25 cellular contexts compared by ENCODE assay signal in genomic region chr16:8430401-8430800, GRCh38.
"Had no signal": no experiment of that assay in that cellular context is flagged by ENCODE, and none has a peak within 500 bp of the region (broad histone marks: within the 10 kb centered on the region; RNA-seq: fewer than 3 reads in every experiment).

No MANE protein-coding gene starts in this region.

- H3K27ac ChIP-seq: brain microvascular endothelial cell, coronary artery, esophagus squamous epithelium, gastroesophageal sphincter, heart right ventricle had no signal

- ATAC-seq: activated CD4-positive, alpha-beta T cell treated with anti-CD3 and anti-CD28 coated beads for 36 hours; activated CD8-positive, alpha-beta memory T cell treated with anti-CD3 and anti-CD28 coated beads, Interleukin-2, amount 10 ng/mL, durations not matched to agents 7 days and 5 days; activated CD8-positive, alpha-beta T cell treated with anti-CD3 and anti-CD28 coated beads, Interleukin-2, amount 10 ng/mL, durations not matched to agents 7 days and 5 days; activated T-cell treated with anti-CD3 and anti-CD28 coated beads, Interleukin-2, amount 50 U/mL, for 72 hours; effector memory CD8-positive, alpha-beta T cell; gastroesophageal sphincter; heart right ventricle had no signal

- H3K27me3 ChIP-seq: brain microvascular endothelial cell, esophagus squamous epithelium, gastroesophageal sphincter, heart right ventricle had no signal

- H3K4me1 ChIP-seq: esophagus squamous epithelium, gastroesophageal sphincter, heart right ventricle had no signal

- DNase-seq: activated CD4-positive, alpha-beta memory T cell treated with anti-CD3 and anti-CD28 coated beads for 36 hours; activated CD4-positive, alpha-beta T cell treated with anti-CD3 and anti-CD28 coated beads for 36 hours; activated CD4-positive, alpha-beta T cell treated with anti-CD3 and anti-CD28 coated beads, Interleukin-2, amount 10 ng/mL, durations not matched to agents 24 days and 14 days; activated CD4-positive, CD25-positive, alpha-beta regulatory T cell; activated CD4-positive, CD25-positive, alpha-beta regulatory T cell treated with anti-CD3 and anti-CD28 coated beads, Interleukin-2, amount 50 U/mL, for 72 hours; activated CD8-positive, alpha-beta memory T cell treated with anti-CD3 and anti-CD28 coated beads, Interleukin-2, amount 10 ng/mL, durations not matched to agents 7 days and 5 days; activated CD8-positive, alpha-beta memory T cell treated with anti-CD3 and anti-CD28 coated beads, Interleukin-2, amount 50 U/mL, for 4 hours; activated CD8-positive, alpha-beta T cell treated with anti-CD3 and anti-CD28 coated beads, Interleukin-2, amount 10 ng/mL, durations not matched to agents 7 days and 5 days; activated gamma-delta T cell; activated naive CD4-positive, alpha-beta T cell treated with anti-CD3 and anti-CD28 coated beads, Interleukin-2, amount 50 U/mL, for 16 hours; activated naive CD4-positive, alpha-beta T cell treated with Interleukin-2 at 50 U/mL for 16 hours; activated T-cell treated with anti-CD3 and anti-CD28 coated beads, Interleukin-2, amount 50 U/mL, for 24 hours; activated T-cell treated with anti-CD3 and anti-CD28 coated beads, Interleukin-2, amount 50 U/mL, for 72 hours; amniotic stem cell; anterior cingulate cortex; brain microvascular endothelial cell; effector CD4-positive, alpha-beta T cell; effector memory CD8-positive, alpha-beta T cell; erythroblast; esophagus squamous epithelium; foreskin melanocyte; heart right ventricle; T-helper 2 cell had no signal

- H3K9me3 ChIP-seq: esophagus squamous epithelium had no signal

- H3K36me3 ChIP-seq: brain microvascular endothelial cell, esophagus squamous epithelium, gastroesophageal sphincter, heart right ventricle had no signal

- H3K4me3 ChIP-seq: coronary artery, esophagus squamous epithelium, gastroesophageal sphincter, heart right ventricle had no signal
